Comparison of ENCODE assay signal across 8 cellular contexts in the genomic region with DNA sequence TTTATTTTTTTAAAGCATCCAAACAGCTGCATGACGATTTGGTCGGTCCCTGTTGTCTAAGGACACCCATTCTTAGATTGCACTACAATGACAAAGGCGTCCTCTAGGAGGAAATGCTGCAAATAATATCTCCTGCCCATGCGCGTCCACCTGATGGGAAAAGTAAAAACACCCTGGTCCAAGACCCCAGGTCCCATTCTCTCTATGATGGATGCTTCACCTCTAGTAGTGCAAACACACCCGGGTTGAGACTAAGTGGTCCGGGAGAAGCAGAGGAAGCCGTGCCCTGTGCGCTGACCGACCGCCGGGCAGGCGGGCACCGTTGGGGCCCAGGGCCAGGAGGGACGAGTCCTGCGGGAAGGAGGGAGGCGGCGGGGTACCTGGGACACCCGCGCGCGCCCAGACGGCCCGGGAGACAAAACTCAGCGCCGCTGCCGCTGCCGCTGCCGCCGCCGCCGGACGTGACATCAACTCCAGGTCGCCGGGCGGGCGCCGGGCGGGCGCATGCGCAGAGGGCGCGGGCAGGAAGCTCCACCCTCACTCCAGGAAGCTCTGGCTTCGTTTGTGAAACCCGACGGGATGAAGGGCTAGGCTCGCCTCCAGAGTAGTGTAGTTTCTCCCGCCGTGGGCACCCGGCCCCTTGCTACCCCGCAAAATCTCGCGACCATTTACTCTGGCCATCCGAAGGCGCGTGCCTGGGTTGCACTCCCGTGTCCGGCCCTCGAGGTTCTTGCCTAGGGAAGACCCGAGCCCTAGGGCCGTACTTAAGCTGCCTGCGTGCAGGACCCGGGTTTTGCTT. TPM values are rescaled to one million over a fixed set of nuclear protein-coding genes. Genes with fewer than 3 reads are reported as not detected.
DNase-seq lines count a peak whose midpoint lies in the region; ATAC-seq and TF ChIP-seq lines count a peak whose summit lies in the region.

A gene (minus strand): TSS at position 462 of the 799 bp plus-strand sequence. CDS start 1,639 bp downstream, outside the sequence.

- H3K4me1 ChIP-seq in right atrium auricular region (peaks cover 0 to 19% of the 10 kb centered on the region in 2 donors), vagina (peaks cover 19% of the 10 kb centered on the region)

- H3K4me3 ChIP-seq in right atrium auricular region, result peak within 1 kb of the TSS; percentile 66 to 73
- H3K4me3 ChIP-seq in vagina, result peak within 1 kb of the TSS; percentile 58 to 82

- ATAC-seq in GM18499 (IDR thresholded peaks at IDR 0.05; ENCODE audit: insufficient read depth, unreplicated experiment) (peak; percentile 62), HG02885 (IDR thresholded peaks at IDR 0.05; ENCODE audit: poor library complexity, unreplicated experiment) (peak; percentile 90)

- DNase-seq in NCI-H1694 treated with DMSO at 0.1 percent for 48 hours (lab: John Stamatoyannopoulos, UW), result peak; percentile 84
- peak; percentile 86 to 94 (median 93) for DNase-seq in T-helper 2 cell
- DNase-seq in right atrium auricular region (ENCODE audit: low spot score), result peak; percentile 94
- peak; percentile 89 for DNase-seq in putamen (ENCODE audit: low spot score)
- peak in 1 of 2 donors; percentile 90 for DNase-seq in vagina (ENCODE audit: extremely low spot score in 2 of 2)

- TF ChIP-seq POLR2A in vagina (IDR thresholded peaks at IDR 0.05), result peak in 1 of 2 donors; percentile 86

- H3K36me3 ChIP-seq in right atrium auricular region, result peaks cover 23% of the 10 kb centered on the region
- peaks cover 0 to 13% of the 10 kb centered on the region in 2 donors for H3K36me3 ChIP-seq in vagina

- intact Hi-C loops in vagina (cut with DNase I), result no loop called here

- TF ChIP-seq CTCF in right atrium auricular region (IDR thresholded peaks at IDR 0.05), result no peak
- no peak for TF ChIP-seq CTCF in vagina (IDR thresholded peaks at IDR 0.05)

- H3K27me3 ChIP-seq in right atrium auricular region, result no peaks in the 10 kb centered on the region
- H3K27me3 ChIP-seq in vagina, result no peaks in the 10 kb centered on the region

- H3K27ac ChIP-seq in angular gyrus (ENCODE audit: low read depth, low read length), result peak within 1 kb of the TSS; percentile 77
- peak within 1 kb of the TSS; percentile 87 to 89 for H3K27ac ChIP-seq in right atrium auricular region
- peak within 1 kb of the TSS; percentile 80 for H3K27ac ChIP-seq in vagina

- H3K9me3 ChIP-seq in right atrium auricular region, result no peaks in the 10 kb centered on the region
- no peaks in the 10 kb centered on the region for H3K9me3 ChIP-seq in vagina

RNA-seq across cellular contexts. Expression of the gene that starts here (rescaled TPM):
- 10 to 100 TPM; 15.0 to 27.0 TPM for total RNA-seq in right atrium auricular region
- total RNA-seq in vagina, result 13.0 TPM
